ENCODE assay signal across 25 cellular contexts in genomic region chr16:80283450-80284392, GRCh38.
"Had no signal": no experiment of that assay in that cellular context is flagged by ENCODE, and none has a peak within 500 bp of the region (broad histone marks: within the 10 kb centered on the region; RNA-seq: fewer than 3 reads in every experiment).

No MANE protein-coding gene starts in this region.

- DNase-seq: activated B cell treated with CpG ODN at 0.5 μM for 24 hours; activated CD4-positive, alpha-beta memory T cell treated with anti-CD3 and anti-CD28 coated beads for 36 hours; activated CD4-positive, alpha-beta T cell treated with anti-CD3 and anti-CD28 coated beads, Interleukin-2, amount 10 ng/mL, durations not matched to agents 7 days and 5 days; activated CD8-positive, alpha-beta memory T cell treated with anti-CD3 and anti-CD28 coated beads for 24 hours; activated effector memory CD4-positive, alpha-beta T cell treated with anti-CD3 and anti-CD28 coated beads, Interleukin-2, amount 50 U/mL, for 16 hours; activated naive CD4-positive, alpha-beta T cell treated with Interleukin-2 at 50 U/mL for 16 hours; activated naive CD8-positive, alpha-beta T cell treated with anti-CD3 and anti-CD28 coated beads, Interleukin-2, amount 50 U/mL, for 24 hours; activated T-cell treated with anti-CD3 and anti-CD28 coated beads, Interleukin-2, amount 50 U/mL, for 4 hours; amniotic stem cell; body of pancreas; central memory CD4-positive, alpha-beta T cell; MM.1S; NCI-H1105; NCI-H1436 treated with DMSO at 0.1 percent for 48 hours; NCI-H187; NCI-H2081; NCI-H524; PC-9; SHP77 treated with DMSO at 0.1 percent for 48 hours; T-helper 17 cell; T-helper 9 cell had no signal

- H3K27ac ChIP-seq: ascending aorta, body of pancreas, PC-9 had no signal

- H3K4me2 ChIP-seq: PC-9 had no signal

- H3K9me3 ChIP-seq: ascending aorta, body of pancreas had no signal

- H3K27me3 ChIP-seq: ascending aorta, body of pancreas had no signal

- H3K4me3 ChIP-seq: ascending aorta, body of pancreas, PC-9 had no signal

- H3K4me1 ChIP-seq: body of pancreas had no signal

- FAIRE-seq: bronchial epithelial cell, TTC549 had no signal

- H2AFZ ChIP-seq: PC-9 had no signal

- H3K36me3 ChIP-seq: ascending aorta had no signal

- ATAC-seq: activated naive CD4-positive, alpha-beta T cell treated with anti-CD3 and anti-CD28 coated beads, Interleukin-2, amount 50 U/mL, for 72 hours; activated naive CD8-positive, alpha-beta T cell treated with anti-CD3 and anti-CD28 coated beads, Interleukin-2, amount 50 U/mL, for 24 hours; activated T-cell treated with anti-CD3 and anti-CD28 coated beads, Interleukin-2, amount 50 U/mL, for 4 hours; body of pancreas; T-helper 17 cell had no signal
